In the genomic region with DNA sequence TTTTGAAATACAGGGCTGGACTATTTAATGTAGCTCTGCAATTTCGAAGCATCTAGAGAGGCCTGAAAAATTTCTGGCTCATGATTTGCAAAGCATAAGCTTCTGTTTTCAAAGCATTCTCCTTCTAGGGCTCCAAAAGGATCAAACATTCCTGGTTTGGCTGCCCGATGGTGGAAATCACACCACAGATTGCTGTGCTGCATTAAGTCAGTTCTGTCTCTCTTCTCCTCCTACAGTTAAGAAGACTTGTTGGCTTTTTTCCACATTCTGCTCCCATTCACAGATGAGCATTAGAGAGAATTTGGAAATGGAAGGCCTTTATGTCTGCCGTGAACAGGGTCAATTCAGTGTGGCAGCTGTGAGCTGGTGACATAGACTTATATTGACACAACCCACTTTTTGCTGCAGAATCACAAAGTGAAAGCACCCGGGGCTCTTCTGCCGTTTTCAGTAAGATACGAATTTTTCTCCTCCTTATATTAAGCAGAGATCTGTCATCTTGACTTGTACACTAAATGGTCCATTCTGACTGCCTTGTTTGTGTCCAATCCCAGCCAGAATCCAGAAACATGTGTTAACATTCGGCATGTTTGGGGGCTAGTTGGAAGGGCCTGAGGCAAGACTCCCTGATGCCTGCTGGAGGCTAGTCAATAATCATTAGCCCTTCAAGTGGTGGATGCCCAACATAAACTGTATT, we compare ENCODE assay signal across 21 cellular contexts.
DNase-seq lines count a peak whose midpoint lies in the region; ATAC-seq, FAIRE-seq and TF ChIP-seq lines count a peak whose summit lies in the region.
"Had no signal": no experiment of that assay in that cellular context is flagged by ENCODE, and none has a peak within 500 bp of the region (broad histone marks: within the 10 kb centered on the region; RNA-seq: fewer than 3 reads in every experiment).

No MANE protein-coding gene starts in this region.

- no peak for TF ChIP-seq CTCF in keratinocyte (optimal IDR thresholded peaks at IDR 0.05 in 1 of 3, IDR thresholded peaks at IDR 0.05 in 1 of 3, conservative IDR thresholded peaks at IDR 0.05 in 1 of 3; ENCODE audit: extremely low read depth in 1 of 3, insufficient read depth in 2 of 3, low read length in 3 of 3)
- TF ChIP-seq CTCF in heart right ventricle (IDR thresholded peaks at IDR 0.05): no peak

- TF ChIP-seq POLR2A in H54 (IDR thresholded peaks at IDR 0.05; ENCODE audit: low read depth, low read length): no peak

- ATAC-seq in GM18498 (IDR thresholded peaks at IDR 0.05; ENCODE audit: unreplicated experiment): no peak
- ATAC-seq in heart right ventricle: no peak
- ATAC-seq: activated CD4-positive, alpha-beta T cell treated with anti-CD3 and anti-CD28 coated beads for 36 hours; left cardiac atrium had no signal

- H3K36me3 ChIP-seq in SJSA1 (no peaks in the 10 kb centered on the region), keratinocyte (ENCODE audit: control insufficient read depth in 2 of 2, extremely low read depth in 1 of 2, insufficient read depth in 2 of 2, low read length in 2 of 2) (no peaks in the 10 kb centered on the region), heart right ventricle (no peaks in the 10 kb centered on the region)
- H3K36me3 ChIP-seq: prostate gland had no signal

- dilution Hi-C loops in keratinocyte (cut with MboI; ENCODE audit: extremely low pct_ligation_motif_present, low sequenced_read_pairs): no loop called here

- FAIRE-seq in H54 (lab: Jason Lieb, UNC): peak; percentile 83
- FAIRE-seq in keratinocyte (lab: Jason Lieb, UNC): no peak
- FAIRE-seq: RCC 7860 had no signal

- H3K4me1 ChIP-seq in SJSA1 (replicated peaks) (no peaks in the 10 kb centered on the region), keratinocyte (ENCODE audit: control insufficient read depth, extremely low read depth, insufficient read depth, low read length) (no peaks in the 10 kb centered on the region), heart right ventricle (no peaks in the 10 kb centered on the region)
- H3K4me1 ChIP-seq: prostate gland had no signal

- no peaks in the 10 kb centered on the region for H3K79me2 ChIP-seq in keratinocyte (ENCODE audit: control insufficient read depth, insufficient read depth, low read length)

- H3K9ac ChIP-seq in keratinocyte (ENCODE audit: control insufficient read depth, extremely low read depth, insufficient read depth, low read length): no peak overlapping the region

- H3K9me3 ChIP-seq in SJSA1 (replicated peaks): no peaks in the 10 kb centered on the region
- H3K9me3 ChIP-seq in keratinocyte (ENCODE audit: control insufficient read depth, low read depth, low read length): no peaks in the 10 kb centered on the region
- peaks cover 0 to 30% (median 6%) of the 10 kb centered on the region in 11 donors for H3K9me3 ChIP-seq in heart right ventricle
- H3K9me3 ChIP-seq: prostate gland had no signal

- H3K27ac ChIP-seq in SJSA1 (no peak overlapping the region), keratinocyte (ENCODE audit: control insufficient read depth, insufficient read depth, low read length) (no peak overlapping the region), heart right ventricle (no peak overlapping the region)
- H3K27ac ChIP-seq: C4-2B, epithelial cell of prostate, prostate gland had no signal

- no peaks in the 10 kb centered on the region for H4K20me1 ChIP-seq in keratinocyte (ENCODE audit: control insufficient read depth, extremely low read depth, insufficient read depth, low read length)

- no peaks in the 10 kb centered on the region for H3K27me3 ChIP-seq in SJSA1 (replicated peaks)
- no peaks in the 10 kb centered on the region for H3K27me3 ChIP-seq in keratinocyte (ENCODE audit: control insufficient read depth, extremely low read depth, insufficient read depth, low read length)
- H3K27me3 ChIP-seq in heart right ventricle: no peaks in the 10 kb centered on the region

- 0 out of 2 replicates have a peak overlapping the region, but pooled peaks have one; percentile 12 for H3K4me3 ChIP-seq in SJSA1
- no peak overlapping the region for H3K4me3 ChIP-seq in keratinocyte (ENCODE audit: control insufficient read depth in 2 of 3, extremely low read depth in 1 of 3, insufficient read depth in 2 of 3, low read depth in 1 of 3, low read length in 3 of 3)
- no peak overlapping the region for H3K4me3 ChIP-seq in heart right ventricle
- H3K4me3 ChIP-seq: prostate gland had no signal

- H2AFZ ChIP-seq in keratinocyte (ENCODE audit: control insufficient read depth, low read length): no peak overlapping the region

- H3K9me1 ChIP-seq in keratinocyte (ENCODE audit: control insufficient read depth, extremely low read depth, insufficient read depth, low read length): no peaks in the 10 kb centered on the region

- H3K4me2 ChIP-seq in keratinocyte (ENCODE audit: control insufficient read depth, extremely low read depth, insufficient read depth, low read depth, low read length): peak overlapping the region; percentile 12

- intact Hi-C loops in heart right ventricle (cut with DNase I): no loop called here

- 72 to 73% methylated on average over 7 of the region's 7 CpGs for WGBS in heart right ventricle, 2 donors

- DNase-seq in A172 (ENCODE audit: low spot score) (peak; percentile 1), H54 (ENCODE audit: insufficient read length, low spot score) (no peak), SJSA1 (ENCODE audit: low read depth in 1 of 2, low spot score in 2 of 2) (no peak), keratinocyte (ENCODE audit: low read depth, low spot score) (no peak), NCI-H1092 (lab: John Stamatoyannopoulos, UW) (no peak), heart right ventricle (no peak), EL (no peak)
- DNase-seq: activated CD4-positive, alpha-beta T cell treated with anti-CD3 and anti-CD28 coated beads for 36 hours; foreskin melanocyte; GDM1; KBM-7; left cardiac atrium; NCI-H1105; NCI-H526 treated with DMSO at 0.1 percent for 48 hours; stimulated activated CD4-positive, alpha-beta T cell treated with anti-CD3 and anti-CD28 coated beads, Interleukin-4, amount 100 ng/mL, for 24 hours; T1000 had no signal
